Comparison of ENCODE assay signal across 9 cellular contexts in the genomic region with DNA sequence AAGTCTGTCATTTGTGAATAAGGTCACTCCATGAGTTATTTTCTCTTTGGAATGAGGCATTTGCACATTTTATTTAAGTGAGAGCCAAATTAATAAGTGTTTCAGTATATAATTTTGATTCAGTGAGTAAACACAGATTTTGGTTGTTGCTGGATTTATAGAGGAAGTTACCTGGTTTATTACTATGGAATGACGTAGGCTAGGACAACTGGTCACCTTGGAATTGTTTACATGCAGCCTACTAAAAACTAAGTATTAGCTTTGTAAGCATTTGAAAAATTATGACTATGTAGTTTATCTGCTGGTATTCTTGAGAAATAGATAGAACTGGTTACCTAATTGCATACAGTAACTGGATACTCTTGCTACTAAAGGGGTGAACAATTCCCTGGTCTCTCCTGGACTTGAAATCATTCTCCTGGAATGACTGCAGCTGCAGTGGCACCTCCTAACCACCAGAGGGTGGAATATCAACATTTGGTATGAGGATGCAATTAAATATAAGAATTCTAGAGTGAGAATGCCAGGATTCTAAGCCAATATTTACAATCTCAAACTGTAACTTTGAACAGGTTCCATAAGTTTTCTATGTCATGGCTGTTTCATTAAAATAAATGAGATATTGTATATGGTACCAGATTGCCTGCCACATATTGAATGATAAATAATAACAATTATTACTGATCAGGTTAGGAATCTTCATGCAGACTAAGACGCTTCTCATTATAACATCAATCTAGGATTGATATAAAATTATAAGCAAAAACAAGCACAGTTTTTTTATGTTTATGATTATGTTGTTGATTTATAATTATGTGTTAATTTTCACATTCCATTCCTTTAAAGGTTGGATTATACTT. TPM values are rescaled to one million over a fixed set of nuclear protein-coding genes. Genes with fewer than 3 reads are reported as not detected.
DNase-seq lines count a peak whose midpoint lies in the region; ATAC-seq and TF ChIP-seq lines count a peak whose summit lies in the region.
"Had no signal": no experiment of that assay in that cellular context is flagged by ENCODE, and none has a peak within 500 bp of the region (broad histone marks: within the 10 kb centered on the region; RNA-seq: fewer than 3 reads in every experiment).

No MANE protein-coding gene starts in this region.

- no peaks in the 10 kb centered on the region for H3K36me3 Mint-ChIP-seq in natural killer cell
- no peaks in the 10 kb centered on the region for H3K36me3 Mint-ChIP-seq in natural killer cell treated with Interleukin-12 subunit alpha and Interleukin-12 subunit beta and Interleukin-15 and Interleukin-18, amount 100 ng/mL, for 72 hours
- no peaks in the 10 kb centered on the region for H3K36me3 Mint-ChIP-seq in activated T-helper 1 cell treated with anti-CD3 and anti-CD28 coated beads, Interleukin-12 subunit alpha, Interleukin-12 subunit beta, Interleukin-2, Interleukin-4 antibody, amounts not matched to agents 30 ng/mL and 10 ng/mL and 1 ng/mL, durations not matched to agents 14 hours and 24 hours and 36 hours (ENCODE audit: low read depth)
- no peaks in the 10 kb centered on the region for H3K36me3 Mint-ChIP-seq in activated T-helper 2 cell treated with anti-CD3 and anti-CD28 coated beads, Interferon-gamma antibody, Interleukin-2, Interleukin-4, amounts not matched to agents 10 μg/mL and 5 μg/mL and 100 μg/mL, durations not matched to agents 14 hours and 24 hours and 36 hours (ENCODE audit: low read depth)

- DNase-seq in natural killer cell (no peak), MV-4-11 (lab: John Stamatoyannopoulos, UW) (peak; percentile 3), head of caudate nucleus (peak in 40 of 42 donors; percentile 5 to 82 (median 51)), spleen (no peak)
- no peak for DNase-seq in natural killer cell treated with Interleukin-12 subunit alpha and Interleukin-12 subunit beta and Interleukin-15 and Interleukin-18, amount 100 ng/mL, for 72 hours (ENCODE audit: low spot score)
- DNase-seq in activated CD4-positive, alpha-beta T cell treated with anti-CD3 and anti-CD28 coated beads, Interleukin-2, amount 50 U/mL, for 4 hours: peak; percentile 6 to 13
- no peak for DNase-seq in activated T-helper 1 cell treated with anti-CD3 and anti-CD28 coated beads, Interleukin-12 subunit alpha, Interleukin-12 subunit beta, Interleukin-2, Interleukin-4 antibody, amounts not matched to agents 30 ng/mL and 10 ng/mL and 1 ng/mL, durations not matched to agents 14 hours and 24 hours and 36 hours (ENCODE audit: low spot score)
- no peak for DNase-seq in activated T-helper 2 cell treated with anti-CD3 and anti-CD28 coated beads, Interferon-gamma antibody, Interleukin-2, Interleukin-4, amounts not matched to agents 10 μg/mL and 5 μg/mL and 100 μg/mL, durations not matched to agents 14 hours and 24 hours and 36 hours (ENCODE audit: low spot score)

- no peaks in the 10 kb centered on the region for H3K27me3 ChIP-seq in spleen (replicated peaks in 1 of 7)

- H3K27me3 Mint-ChIP-seq in natural killer cell (ENCODE audit: low read depth in 2 of 2): no peaks in the 10 kb centered on the region
- no peaks in the 10 kb centered on the region for H3K27me3 Mint-ChIP-seq in natural killer cell treated with Interleukin-12 subunit alpha and Interleukin-12 subunit beta and Interleukin-15 and Interleukin-18, amount 100 ng/mL, for 72 hours
- no peaks in the 10 kb centered on the region for H3K27me3 Mint-ChIP-seq in activated T-helper 1 cell treated with anti-CD3 and anti-CD28 coated beads, Interleukin-12 subunit alpha, Interleukin-12 subunit beta, Interleukin-2, Interleukin-4 antibody, amounts not matched to agents 30 ng/mL and 10 ng/mL and 1 ng/mL, durations not matched to agents 14 hours and 24 hours and 36 hours (ENCODE audit: insufficient read depth)
- H3K27me3 Mint-ChIP-seq in activated T-helper 2 cell treated with anti-CD3 and anti-CD28 coated beads, Interferon-gamma antibody, Interleukin-2, Interleukin-4, amounts not matched to agents 10 μg/mL and 5 μg/mL and 100 μg/mL, durations not matched to agents 14 hours and 24 hours and 36 hours (ENCODE audit: low read depth): no peaks in the 10 kb centered on the region
- H3K27me3 Mint-ChIP-seq: stimulated activated naive CD8-positive, alpha-beta T cell treated with anti-CD3 and anti-CD28 coated beads, Interleukin-15, Interleukin-2, amounts not matched to agents 100 ng/mL and 50 ng/mL, for 24 hours had no signal

- H3K9me3 ChIP-seq in spleen: peaks cover 0 to 5% (median 0%) of the 10 kb centered on the region in 8 donors

- no peak for TF ChIP-seq POLR2A in spleen (IDR thresholded peaks at IDR 0.05)

- intact Hi-C loops in natural killer cell (cut with micrococcal nuclease): no loop called here
- intact Hi-C loops in head of caudate nucleus (cut with DNase I): no loop called here
- intact Hi-C loops in spleen (cut with DNase I; ENCODE audit: low total_unique reads): loop anchor here (5.0 kb wide), 1 partner anchor 746 kb away; no protein-coding TSS in a partner anchor
- intact Hi-C loops in activated T-helper 1 cell treated with anti-CD3 and anti-CD28 coated beads, Interleukin-12 subunit alpha, Interleukin-12 subunit beta, Interleukin-2, Interleukin-4 antibody, amounts not matched to agents 30 ng/mL and 10 ng/mL and 1 ng/mL, durations not matched to agents 14 hours and 24 hours and 36 hours (cut with micrococcal nuclease): no loop called here
- intact Hi-C loops in activated T-helper 2 cell treated with anti-CD3 and anti-CD28 coated beads, Interferon-gamma antibody, Interleukin-2, Interleukin-4, amounts not matched to agents 10 μg/mL and 5 μg/mL and 100 μg/mL, durations not matched to agents 14 hours and 24 hours and 36 hours (cut with micrococcal nuclease): loop anchor here (2.0 kb wide), 1 partner anchor 746 kb away; no protein-coding TSS in a partner anchor

- peaks cover 4 to 8% of the 10 kb centered on the region in 2 donors for H3K9me3 Mint-ChIP-seq in natural killer cell
- peaks cover 6% of the 10 kb centered on the region for H3K9me3 Mint-ChIP-seq in natural killer cell treated with Interleukin-12 subunit alpha and Interleukin-12 subunit beta and Interleukin-15 and Interleukin-18, amount 100 ng/mL, for 72 hours
- H3K9me3 Mint-ChIP-seq in activated T-helper 1 cell treated with anti-CD3 and anti-CD28 coated beads, Interleukin-12 subunit alpha, Interleukin-12 subunit beta, Interleukin-2, Interleukin-4 antibody, amounts not matched to agents 30 ng/mL and 10 ng/mL and 1 ng/mL, durations not matched to agents 14 hours and 24 hours and 36 hours: no peaks in the 10 kb centered on the region
- no peaks in the 10 kb centered on the region for H3K9me3 Mint-ChIP-seq in activated T-helper 2 cell treated with anti-CD3 and anti-CD28 coated beads, Interferon-gamma antibody, Interleukin-2, Interleukin-4, amounts not matched to agents 10 μg/mL and 5 μg/mL and 100 μg/mL, durations not matched to agents 14 hours and 24 hours and 36 hours
- H3K9me3 Mint-ChIP-seq: stimulated activated naive CD8-positive, alpha-beta T cell treated with anti-CD3 and anti-CD28 coated beads, Interleukin-15, Interleukin-2, amounts not matched to agents 100 ng/mL and 50 ng/mL, for 24 hours had no signal

- no peaks in the 10 kb centered on the region for H3K36me3 ChIP-seq in spleen

- no peak overlapping the region for H3K4me3 Mint-ChIP-seq in natural killer cell
- no peak overlapping the region for H3K4me3 Mint-ChIP-seq in natural killer cell treated with Interleukin-12 subunit alpha and Interleukin-12 subunit beta and Interleukin-15 and Interleukin-18, amount 100 ng/mL, for 72 hours
- no peak overlapping the region for H3K4me3 Mint-ChIP-seq in activated T-helper 1 cell treated with anti-CD3 and anti-CD28 coated beads, Interleukin-12 subunit alpha, Interleukin-12 subunit beta, Interleukin-2, Interleukin-4 antibody, amounts not matched to agents 30 ng/mL and 10 ng/mL and 1 ng/mL, durations not matched to agents 14 hours and 24 hours and 36 hours
- H3K4me3 Mint-ChIP-seq in activated T-helper 2 cell treated with anti-CD3 and anti-CD28 coated beads, Interferon-gamma antibody, Interleukin-2, Interleukin-4, amounts not matched to agents 10 μg/mL and 5 μg/mL and 100 μg/mL, durations not matched to agents 14 hours and 24 hours and 36 hours (ENCODE audit: low read depth): no peak overlapping the region
- H3K4me3 Mint-ChIP-seq: stimulated activated naive CD8-positive, alpha-beta T cell treated with anti-CD3 and anti-CD28 coated beads, Interleukin-15, Interleukin-2, amounts not matched to agents 100 ng/mL and 50 ng/mL, for 24 hours had no signal

- TF ChIP-seq CTCF in natural killer cell (IDR thresholded peaks at IDR 0.05) (peak; percentile 43), spleen (IDR thresholded peaks at IDR 0.05 in 8 of 11, conservative IDR thresholded peaks at IDR 0.05 in 3 of 11) (peak; percentile 34 to 78 (median 62))

- 82 to 92% (median 83%) methylated on average over 2 of the region's 2 CpGs for WGBS in spleen, 5 donors

- H3K4me3 ChIP-seq in spleen: no peak overlapping the region

- H3K4me1 ChIP-seq in spleen: no peaks in the 10 kb centered on the region

- no peak for ATAC-seq in natural killer cell
- ATAC-seq in natural killer cell treated with Interleukin-12 subunit alpha and Interleukin-12 subunit beta and Interleukin-15 and Interleukin-18, amount 100 ng/mL, for 72 hours: no peak

- no peak overlapping the region for H3K27ac Mint-ChIP-seq in natural killer cell
- no peak overlapping the region for H3K27ac Mint-ChIP-seq in natural killer cell treated with Interleukin-12 subunit alpha and Interleukin-12 subunit beta and Interleukin-15 and Interleukin-18, amount 100 ng/mL, for 72 hours
- H3K27ac Mint-ChIP-seq in activated T-helper 1 cell treated with anti-CD3 and anti-CD28 coated beads, Interleukin-12 subunit alpha, Interleukin-12 subunit beta, Interleukin-2, Interleukin-4 antibody, amounts not matched to agents 30 ng/mL and 10 ng/mL and 1 ng/mL, durations not matched to agents 14 hours and 24 hours and 36 hours: no peak overlapping the region
- no peak overlapping the region for H3K27ac Mint-ChIP-seq in activated T-helper 2 cell treated with anti-CD3 and anti-CD28 coated beads, Interferon-gamma antibody, Interleukin-2, Interleukin-4, amounts not matched to agents 10 μg/mL and 5 μg/mL and 100 μg/mL, durations not matched to agents 14 hours and 24 hours and 36 hours
- H3K27ac Mint-ChIP-seq: stimulated activated naive CD8-positive, alpha-beta T cell treated with anti-CD3 and anti-CD28 coated beads, Interleukin-15, Interleukin-2, amounts not matched to agents 100 ng/mL and 50 ng/mL, for 24 hours had no signal

- H3K27ac ChIP-seq in spleen: no peak overlapping the region

- H3K4me1 Mint-ChIP-seq in natural killer cell: no peaks in the 10 kb centered on the region
- H3K4me1 Mint-ChIP-seq in natural killer cell treated with Interleukin-12 subunit alpha and Interleukin-12 subunit beta and Interleukin-15 and Interleukin-18, amount 100 ng/mL, for 72 hours (ENCODE audit: low read depth in 2 of 2): no peaks in the 10 kb centered on the region
- H3K4me1 Mint-ChIP-seq in activated T-helper 1 cell treated with anti-CD3 and anti-CD28 coated beads, Interleukin-12 subunit alpha, Interleukin-12 subunit beta, Interleukin-2, Interleukin-4 antibody, amounts not matched to agents 30 ng/mL and 10 ng/mL and 1 ng/mL, durations not matched to agents 14 hours and 24 hours and 36 hours (ENCODE audit: low read depth): no peaks in the 10 kb centered on the region
- H3K4me1 Mint-ChIP-seq in activated T-helper 2 cell treated with anti-CD3 and anti-CD28 coated beads, Interferon-gamma antibody, Interleukin-2, Interleukin-4, amounts not matched to agents 10 μg/mL and 5 μg/mL and 100 μg/mL, durations not matched to agents 14 hours and 24 hours and 36 hours (ENCODE audit: low read depth): no peaks in the 10 kb centered on the region

RNA-seq across cellular contexts. Expression of gene KRTAP27-1, which starts 3.5 kb away (rescaled TPM):
- total RNA-seq in natural killer cell (not detected), spleen (not detected)
- not detected for total RNA-seq in natural killer cell treated with Interleukin-12 subunit alpha and Interleukin-12 subunit beta and Interleukin-15 and Interleukin-18, amount 100 ng/mL, for 72 hours
- not detected for polyA plus RNA-seq in spleen
- total RNA-seq in activated T-helper 1 cell treated with anti-CD3 and anti-CD28 coated beads, Interleukin-12 subunit alpha, Interleukin-12 subunit beta, Interleukin-2, Interleukin-4 antibody, amounts not matched to agents 30 ng/mL and 10 ng/mL and 1 ng/mL, durations not matched to agents 14 hours and 24 hours and 36 hours: not detected in 2 replicates
- total RNA-seq in activated T-helper 2 cell treated with anti-CD3 and anti-CD28 coated beads, Interferon-gamma antibody, Interleukin-2, Interleukin-4, amounts not matched to agents 10 μg/mL and 5 μg/mL and 100 μg/mL, durations not matched to agents 14 hours and 24 hours and 36 hours: not detected in 2 replicates

RNA-seq across cellular contexts. Expression of gene KRTAP23-1, which starts 7.5 kb away (rescaled TPM):
- total RNA-seq in natural killer cell (not detected), spleen (not detected)
- total RNA-seq in natural killer cell treated with Interleukin-12 subunit alpha and Interleukin-12 subunit beta and Interleukin-15 and Interleukin-18, amount 100 ng/mL, for 72 hours: not detected
- not detected for polyA plus RNA-seq in spleen
- total RNA-seq in activated T-helper 1 cell treated with anti-CD3 and anti-CD28 coated beads, Interleukin-12 subunit alpha, Interleukin-12 subunit beta, Interleukin-2, Interleukin-4 antibody, amounts not matched to agents 30 ng/mL and 10 ng/mL and 1 ng/mL, durations not matched to agents 14 hours and 24 hours and 36 hours: not detected in 2 replicates
- not detected in 2 replicates for total RNA-seq in activated T-helper 2 cell treated with anti-CD3 and anti-CD28 coated beads, Interferon-gamma antibody, Interleukin-2, Interleukin-4, amounts not matched to agents 10 μg/mL and 5 μg/mL and 100 μg/mL, durations not matched to agents 14 hours and 24 hours and 36 hours

RNA-seq across cellular contexts. Expression of gene KRTAP26-1, which starts 20.8 kb away (rescaled TPM):
- total RNA-seq in natural killer cell (not detected), spleen (not detected)
- not detected for total RNA-seq in natural killer cell treated with Interleukin-12 subunit alpha and Interleukin-12 subunit beta and Interleukin-15 and Interleukin-18, amount 100 ng/mL, for 72 hours
- not detected for polyA plus RNA-seq in spleen
- total RNA-seq in activated T-helper 1 cell treated with anti-CD3 and anti-CD28 coated beads, Interleukin-12 subunit alpha, Interleukin-12 subunit beta, Interleukin-2, Interleukin-4 antibody, amounts not matched to agents 30 ng/mL and 10 ng/mL and 1 ng/mL, durations not matched to agents 14 hours and 24 hours and 36 hours: not detected in 2 replicates
- not detected in 2 replicates for total RNA-seq in activated T-helper 2 cell treated with anti-CD3 and anti-CD28 coated beads, Interferon-gamma antibody, Interleukin-2, Interleukin-4, amounts not matched to agents 10 μg/mL and 5 μg/mL and 100 μg/mL, durations not matched to agents 14 hours and 24 hours and 36 hours

RNA-seq across cellular contexts. Expression of gene KRTAP13-2, which starts 31.1 kb away (rescaled TPM):
- not detected for total RNA-seq in natural killer cell
- not detected for total RNA-seq in natural killer cell treated with Interleukin-12 subunit alpha and Interleukin-12 subunit beta and Interleukin-15 and Interleukin-18, amount 100 ng/mL, for 72 hours
- not detected for total RNA-seq in spleen
- polyA plus RNA-seq in spleen: not detected
- total RNA-seq in activated T-helper 1 cell treated with anti-CD3 and anti-CD28 coated beads, Interleukin-12 subunit alpha, Interleukin-12 subunit beta, Interleukin-2, Interleukin-4 antibody, amounts not matched to agents 30 ng/mL and 10 ng/mL and 1 ng/mL, durations not matched to agents 14 hours and 24 hours and 36 hours: not detected in 2 replicates
- total RNA-seq in activated T-helper 2 cell treated with anti-CD3 and anti-CD28 coated beads, Interferon-gamma antibody, Interleukin-2, Interleukin-4, amounts not matched to agents 10 μg/mL and 5 μg/mL and 100 μg/mL, durations not matched to agents 14 hours and 24 hours and 36 hours: not detected in 2 replicates

RNA-seq across cellular contexts. Expression of gene KRTAP25-1, which starts 51.6 kb away (rescaled TPM):
- total RNA-seq in natural killer cell (not detected), spleen (not detected)
- total RNA-seq in natural killer cell treated with Interleukin-12 subunit alpha and Interleukin-12 subunit beta and Interleukin-15 and Interleukin-18, amount 100 ng/mL, for 72 hours: not detected
- not detected for polyA plus RNA-seq in spleen
- not detected in 2 replicates for total RNA-seq in activated T-helper 1 cell treated with anti-CD3 and anti-CD28 coated beads, Interleukin-12 subunit alpha, Interleukin-12 subunit beta, Interleukin-2, Interleukin-4 antibody, amounts not matched to agents 30 ng/mL and 10 ng/mL and 1 ng/mL, durations not matched to agents 14 hours and 24 hours and 36 hours
- total RNA-seq in activated T-helper 2 cell treated with anti-CD3 and anti-CD28 coated beads, Interferon-gamma antibody, Interleukin-2, Interleukin-4, amounts not matched to agents 10 μg/mL and 5 μg/mL and 100 μg/mL, durations not matched to agents 14 hours and 24 hours and 36 hours: not detected in 2 replicates

Comparison
In these comparisons a context has a peak if more than half of its experiments do, and no peak if none do; other contexts are left out.
1. DNase-seq: peak in MV-4-11 (single experiment), activated CD4-positive, alpha-beta T cell treated with anti-CD3 and anti-CD28 coated beads, Interleukin-2, amount 50 U/mL, for 4 hours (2 of 2) and head of caudate nucleus (40 of 42); none in natural killer cell (single experiment), natural killer cell treated with Interleukin-12 subunit alpha and Interleukin-12 subunit beta and Interleukin-15 and Interleukin-18, amount 100 ng/mL, for 72 hours (single experiment), spleen (single experiment), activated T-helper 1 cell treated with anti-CD3 and anti-CD28 coated beads, Interleukin-12 subunit alpha, Interleukin-12 subunit beta, Interleukin-2, Interleukin-4 antibody, amounts not matched to agents 30 ng/mL and 10 ng/mL and 1 ng/mL, durations not matched to agents 14 hours and 24 hours and 36 hours (single experiment) and activated T-helper 2 cell treated with anti-CD3 and anti-CD28 coated beads, Interferon-gamma antibody, Interleukin-2, Interleukin-4, amounts not matched to agents 10 μg/mL and 5 μg/mL and 100 μg/mL, durations not matched to agents 14 hours and 24 hours and 36 hours (single experiment).
2. intact Hi-C loops: an anchor here in spleen (5.0 kb wide) and activated T-helper 2 cell treated with anti-CD3 and anti-CD28 coated beads, Interferon-gamma antibody, Interleukin-2, Interleukin-4, amounts not matched to agents 10 μg/mL and 5 μg/mL and 100 μg/mL, durations not matched to agents 14 hours and 24 hours and 36 hours (2.0 kb wide); none called in natural killer cell, head of caudate nucleus and activated T-helper 1 cell treated with anti-CD3 and anti-CD28 coated beads, Interleukin-12 subunit alpha, Interleukin-12 subunit beta, Interleukin-2, Interleukin-4 antibody, amounts not matched to agents 30 ng/mL and 10 ng/mL and 1 ng/mL, durations not matched to agents 14 hours and 24 hours and 36 hours.